8 cellular contexts compared by ENCODE assay signal in the genomic region with DNA sequence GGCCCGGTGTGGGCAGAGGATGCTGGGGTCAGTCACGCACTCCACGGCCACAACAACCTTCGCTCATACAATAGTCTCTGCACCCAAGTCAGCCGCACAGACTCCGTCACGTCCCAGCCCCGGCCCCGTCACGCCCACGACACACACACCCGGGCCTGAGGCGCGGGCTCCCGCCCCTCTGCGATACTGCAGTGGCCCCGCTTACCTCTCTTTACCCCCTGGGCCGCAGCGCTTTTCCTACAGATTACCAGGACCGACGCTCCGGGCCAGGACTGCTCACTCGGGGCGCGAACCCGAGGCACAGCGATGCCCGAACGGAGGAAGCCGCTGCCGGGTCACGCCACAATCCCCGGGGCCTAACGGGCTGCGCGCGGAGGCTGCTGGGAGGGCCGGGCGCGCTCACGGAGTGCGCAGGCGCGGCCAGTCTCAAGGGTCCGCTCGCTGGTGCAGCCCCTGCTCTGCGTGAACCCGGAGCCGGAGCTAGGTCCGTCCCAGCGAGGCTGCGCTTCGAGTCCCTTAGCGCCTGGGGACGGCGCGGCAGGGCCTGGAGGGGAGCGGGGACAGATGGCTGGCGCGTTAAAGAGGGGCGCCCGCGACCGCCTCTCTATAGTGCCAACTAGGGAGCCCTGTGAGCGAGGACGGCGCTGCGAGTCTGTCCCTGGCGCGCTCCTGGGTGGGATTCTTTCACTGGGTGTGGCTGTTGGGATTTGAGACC. TPM values are rescaled to one million over a fixed set of nuclear protein-coding genes. Genes with fewer than 3 reads are reported as not detected.
DNase-seq lines count a peak whose midpoint lies in the region; ATAC-seq, FAIRE-seq and TF ChIP-seq lines count a peak whose summit lies in the region.

A gene (minus strand): TSS at position 358 of the 715 bp plus-strand sequence. CDS start 8,855 bp downstream, outside the sequence.

- WGBS in HepG2 (ENCODE audit: low lambda C conversion rate): 42% methylated on average over 27 of the region's 70 CpGs

- TF ChIP-seq EP300 in HepG2 (IDR thresholded peaks at IDR 0.05; ENCODE audit: low read depth in 2 of 2, low read length in 2 of 2): no peak
- TF ChIP-seq EP300 in HepG2 (CRISPR knock-in tag; IDR thresholded peaks at IDR 0.05; ENCODE audit: borderline replicate concordance): no peak

- TF ChIP-seq RAD21 in HepG2 (CRISPR knock-in tag; IDR thresholded peaks at IDR 0.05): no peak

- no peaks in the 10 kb centered on the region for H4K20me1 ChIP-seq in HepG2 (ENCODE audit: insufficient read depth, low read length)

- peak within 1 kb of the TSS; percentile 71 for H3K4me3 ChIP-seq in GM12864 (ENCODE audit: low read depth, low read length)
- peak within 1 kb of the TSS; percentile 56 to 72 (median 67) for H3K4me3 ChIP-seq in HepG2 (replicated peaks in 1 of 3; ENCODE audit: insufficient read depth in 1 of 3, low read depth in 2 of 3, low read length in 3 of 3)

- DNase-seq in GM12864 (ENCODE audit: low read depth) (peak; percentile 69), NCI-H2227 treated with DMSO at 0.1 percent for 48 hours (lab: John Stamatoyannopoulos, UW) (peak; percentile 97), dedifferentiated amniotic fluid mesenchymal stem cell (ENCODE audit: extremely low spot score) (peak; percentile 39), HepG2 (ENCODE audit: low spot score) (peak; percentile 54), SKM-1 (lab: John Stamatoyannopoulos, UW; ENCODE audit: unreplicated experiment) (no peak)
- DNase-seq in activated CD4-positive, alpha-beta T cell treated with anti-CD3 and anti-CD28 coated beads, Interleukin-2, amount 10 ng/mL, durations not matched to agents 24 days and 14 days: peak; percentile 93
- peak; percentile 63 for DNase-seq in stimulated activated CD4-positive, alpha-beta T cell treated with anti-CD3 and anti-CD28 coated beads, Interleukin-2, amount 100 ng/mL, for 4 hours (ENCODE audit: low read depth)

- peaks cover 26% of the 10 kb centered on the region for H3K9me3 Mint-ChIP-seq in activated CD4-positive, alpha-beta T cell treated with anti-CD3 and anti-CD28 coated beads, Interleukin-2, amount 10 ng/mL, durations not matched to agents 24 days and 14 days

- intact Hi-C loops in activated CD4-positive, alpha-beta T cell treated with anti-CD3 and anti-CD28 coated beads, Interleukin-2, amount 10 ng/mL, durations not matched to agents 24 days and 14 days (cut with micrococcal nuclease): loop anchor here (1.0 to 2.0 kb wide), 2 partner anchors 40 to 71 kb away; a partner anchor contains a TSS
- intact Hi-C loops in HepG2 (cut with micrococcal nuclease; ENCODE audit: unreplicated experiment): no loop called here

- ATAC-seq in HG02885 (IDR thresholded peaks at IDR 0.05; ENCODE audit: poor library complexity, unreplicated experiment) (peak; percentile 71), HepG2 (peak; percentile 95)

- peaks cover 13% of the 10 kb centered on the region for H3K79me2 ChIP-seq in HepG2 (ENCODE audit: insufficient read depth, low read length)

- BruUV-seq in HepG2 (replicated peaks; lab: Mats Ljungman, UMichigan): no TSS peak

- FAIRE-seq in HepG2 (lab: Jason Lieb, UNC): no peak

- H3K27ac ChIP-seq in HepG2 (ENCODE audit: extremely low read length, insufficient read depth, low read length): peak within 1 kb of the TSS; percentile 85

- peaks cover 6% of the 10 kb centered on the region for H3K27me3 Mint-ChIP-seq in activated CD4-positive, alpha-beta T cell treated with anti-CD3 and anti-CD28 coated beads, Interleukin-2, amount 10 ng/mL, durations not matched to agents 24 days and 14 days

- CTCF ChIA-PET in HepG2 (lab: Yijun Ruan, JAX; ENCODE audit: low intra/inter-chr PET ratio, low total read pairs): no interaction called here

- H3K9ac ChIP-seq in HepG2 (ENCODE audit: insufficient read depth, low read depth, low read length): peak within 1 kb of the TSS; percentile 82

- no peaks in the 10 kb centered on the region for H3K36me3 ChIP-seq in HepG2 (replicated peaks in 1 of 2; ENCODE audit: control insufficient read depth in 1 of 2, insufficient read depth in 2 of 2, low read length in 2 of 2)

- H3K36me3 Mint-ChIP-seq in activated CD4-positive, alpha-beta T cell treated with anti-CD3 and anti-CD28 coated beads, Interleukin-2, amount 10 ng/mL, durations not matched to agents 24 days and 14 days (ENCODE audit: low read depth): peaks cover 43% of the 10 kb centered on the region

- in situ Hi-C loops in HepG2 (cut with HindIII; ENCODE audit: extremely low pct_ligation_motif_present, low pct_unique_long_range_greater_than_20kb): no loop called here

- H3K27me3 ChIP-seq in HepG2 (ENCODE audit: control insufficient read depth in 1 of 2, insufficient read depth in 2 of 2, low read length in 2 of 2): no peaks in the 10 kb centered on the region

- no peak for TF ChIP-seq CTCF in GM12864 (IDR thresholded peaks at IDR 0.05; ENCODE audit: low read depth, low read length, missing control alignments)
- no peak for TF ChIP-seq CTCF in HepG2 (CRISPR knock-in tag; IDR thresholded peaks at IDR 0.05)

- POLR2A ChIA-PET in HepG2 (lab: Yijun Ruan, JAX): interaction anchor here (1.8 to 3.3 kb wide), 2 partner anchors 40 to 70 kb away, joined by 9 to 13 read pairs; a partner anchor contains a TSS

- H3K9me3 ChIP-seq in HepG2 (ENCODE audit: low read length): peaks cover 8% of the 10 kb centered on the region

- peak within 1 kb of the TSS; percentile 96 for H3K4me3 Mint-ChIP-seq in activated CD4-positive, alpha-beta T cell treated with anti-CD3 and anti-CD28 coated beads, Interleukin-2, amount 10 ng/mL, durations not matched to agents 24 days and 14 days

- peaks cover 14% of the 10 kb centered on the region for H3K4me1 Mint-ChIP-seq in activated CD4-positive, alpha-beta T cell treated with anti-CD3 and anti-CD28 coated beads, Interleukin-2, amount 10 ng/mL, durations not matched to agents 24 days and 14 days

- H3K4me2 ChIP-seq in HepG2 (ENCODE audit: low read depth, low read length): peak within 1 kb of the TSS; percentile 64

- TF ChIP-seq POLR2A in HepG2 (IDR thresholded peaks at IDR 0.05; ENCODE audit: insufficient read depth in 1 of 2, low read depth in 2 of 2, low read length in 2 of 2): peak in 1 of 2 experiments; percentile 78; a peak in 2 of 4 replicates

- H3K27ac Mint-ChIP-seq in activated CD4-positive, alpha-beta T cell treated with anti-CD3 and anti-CD28 coated beads, Interleukin-2, amount 10 ng/mL, durations not matched to agents 24 days and 14 days: peak within 1 kb of the TSS; percentile 97

- H2AFZ ChIP-seq in HepG2 (ENCODE audit: low read length): no peak within 1 kb of the TSS

- H3K4me1 ChIP-seq in HepG2 (ENCODE audit: insufficient read depth, low read length): peaks cover 9% of the 10 kb centered on the region; the same call in 1 of the 2 replicates

TF ChIP-seq in HepG2, 621 proteins besides CTCF, POLR2A, EP300 and RAD21 (continues in another document):
- TF ChIP-seq ZNF343 (CRISPR knock-in tag; IDR thresholded peaks at IDR 0.05) (peak; percentile 60; the same call in 1 of the 2 replicates), KDM6A (CRISPR knock-in tag; IDR thresholded peaks at IDR 0.05; ENCODE audit: low read depth) (no peak), EHMT2 (IDR thresholded peaks at IDR 0.05; ENCODE audit: borderline replicate concordance, low read depth, low read length) (no peak)
- TF ChIP-seq, protein P1, sequence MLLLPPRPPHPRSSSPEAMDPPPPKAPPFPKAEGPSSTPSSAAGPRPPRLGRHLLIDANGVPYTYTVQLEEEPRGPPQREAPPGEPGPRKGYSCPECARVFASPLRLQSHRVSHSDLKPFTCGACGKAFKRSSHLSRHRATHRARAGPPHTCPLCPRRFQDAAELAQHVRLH (CRISPR knock-in tag; IDR thresholded peaks at IDR 0.05; ENCODE audit: borderline replicate concordance, low read depth): no peak
- TF ChIP-seq, protein P2, sequence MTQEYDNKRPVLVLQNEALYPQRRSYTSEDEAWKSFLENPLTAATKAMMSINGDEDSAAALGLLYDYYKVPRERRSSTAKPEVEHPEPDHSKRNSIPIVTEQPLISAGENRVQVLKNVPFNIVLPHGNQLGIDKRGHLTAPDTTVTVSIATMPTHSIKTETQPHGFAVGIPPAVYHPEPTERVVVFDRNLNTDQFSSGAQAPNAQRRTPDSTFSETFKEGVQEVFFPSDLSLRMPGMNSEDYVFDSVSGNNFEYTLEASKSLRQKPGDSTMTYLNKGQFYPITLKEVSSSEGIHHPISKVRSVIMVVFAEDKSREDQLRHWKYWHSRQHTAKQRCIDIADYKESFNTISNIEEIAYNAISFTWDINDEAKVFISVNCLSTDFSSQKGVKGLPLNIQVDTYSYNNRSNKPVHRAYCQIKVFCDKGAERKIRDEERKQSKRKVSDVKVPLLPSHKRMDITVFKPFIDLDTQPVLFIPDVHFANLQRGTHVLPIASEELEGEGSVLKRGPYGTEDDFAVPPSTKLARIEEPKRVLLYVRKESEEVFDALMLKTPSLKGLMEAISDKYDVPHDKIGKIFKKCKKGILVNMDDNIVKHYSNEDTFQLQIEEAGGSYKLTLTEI (CRISPR knock-in tag; conservative IDR thresholded peaks at IDR 0.05): no peak

RNA-seq across cellular contexts. Expression of the gene that starts here (rescaled TPM):
- total RNA-seq in activated CD4-positive, alpha-beta T cell treated with anti-CD3 and anti-CD28 coated beads, Interleukin-2, amount 10 ng/mL, durations not matched to agents 24 days and 14 days: 4.4 and 4.8 TPM in 2 replicates
- total RNA-seq in HepG2 (2016; rRNA removed; fragmentation: Illumina TruSeq; extraction: Trizol): 4.3 and 7.1 TPM in 2 replicates
- total RNA-seq in HepG2 (2016; cell fraction: cytosol; rRNA removed; fragmentation: Illumina TruSeq; extraction: Trizol; ENCODE audit: low read depth): 0.40 and 0.71 TPM in 2 replicates
- total RNA-seq in HepG2 (2016; cell fraction: insoluble cytoplasmic fraction; rRNA removed; fragmentation: Illumina TruSeq; extraction: Trizol): 3.9 and 6.7 TPM in 2 replicates
- total RNA-seq in HepG2 (2016; cell fraction: membrane; rRNA removed; fragmentation: Illumina TruSeq; extraction: Trizol): 2.5 and 2.8 TPM in 2 replicates
- 4.2 and 5.5 TPM in 2 replicates for total RNA-seq in HepG2 (2016; cell fraction: nucleus; rRNA removed; fragmentation: Illumina TruSeq; extraction: Trizol)
- polyA plus RNA-seq in HepG2 (2011; rRNA removed): 1.5 and 1.7 TPM in 2 replicates
- polyA plus RNA-seq in HepG2 (2011; cell fraction: cytosol; rRNA removed): 0.70 and 1.0 TPM in 2 replicates
- polyA plus RNA-seq in HepG2 (2011; cell fraction: nucleus; rRNA removed): 1.7 and 1.8 TPM in 2 replicates
- 2.3 and 2.5 TPM in 2 replicates for polyA plus RNA-seq in HepG2 (2012)
- 0.16 and 0.27 TPM in 2 replicates for polyA plus RNA-seq in HepG2 (2016; cell fraction: cytosol; fragmentation: Illumina TruSeq; extraction: Trizol; ENCODE audit: low read depth)
- polyA plus RNA-seq in HepG2 (2016; cell fraction: insoluble cytoplasmic fraction; fragmentation: Illumina TruSeq; extraction: Trizol; ENCODE audit: low read depth): 3.8 and 4.2 TPM in 2 replicates
- 0.73 and 0.86 TPM in 2 replicates for polyA plus RNA-seq in HepG2 (2016; cell fraction: membrane; fragmentation: Illumina TruSeq; extraction: Trizol; ENCODE audit: low read depth)
- polyA plus RNA-seq in HepG2 (2016; cell fraction: nucleus; fragmentation: Illumina TruSeq; extraction: Trizol; ENCODE audit: insufficient read depth, low read depth): 4.0 and 4.3 TPM in 2 replicates
- 2.8 and 4.4 TPM in 2 replicates for polyA minus RNA-seq in HepG2 (2011; rRNA and poly(A)+ RNA removed; ENCODE audit: low replicate concordance)
- polyA minus RNA-seq in HepG2 (2011; cell fraction: cytosol; rRNA and poly(A)+ RNA removed): 2.7 and 2.8 TPM in 2 replicates
- polyA minus RNA-seq in HepG2 (2011; cell fraction: nucleus; rRNA and poly(A)+ RNA removed): 7.3 and 10.7 TPM in 2 replicates
